Comparison of ENCODE assay signal across 8 cellular contexts in the genomic region with DNA sequence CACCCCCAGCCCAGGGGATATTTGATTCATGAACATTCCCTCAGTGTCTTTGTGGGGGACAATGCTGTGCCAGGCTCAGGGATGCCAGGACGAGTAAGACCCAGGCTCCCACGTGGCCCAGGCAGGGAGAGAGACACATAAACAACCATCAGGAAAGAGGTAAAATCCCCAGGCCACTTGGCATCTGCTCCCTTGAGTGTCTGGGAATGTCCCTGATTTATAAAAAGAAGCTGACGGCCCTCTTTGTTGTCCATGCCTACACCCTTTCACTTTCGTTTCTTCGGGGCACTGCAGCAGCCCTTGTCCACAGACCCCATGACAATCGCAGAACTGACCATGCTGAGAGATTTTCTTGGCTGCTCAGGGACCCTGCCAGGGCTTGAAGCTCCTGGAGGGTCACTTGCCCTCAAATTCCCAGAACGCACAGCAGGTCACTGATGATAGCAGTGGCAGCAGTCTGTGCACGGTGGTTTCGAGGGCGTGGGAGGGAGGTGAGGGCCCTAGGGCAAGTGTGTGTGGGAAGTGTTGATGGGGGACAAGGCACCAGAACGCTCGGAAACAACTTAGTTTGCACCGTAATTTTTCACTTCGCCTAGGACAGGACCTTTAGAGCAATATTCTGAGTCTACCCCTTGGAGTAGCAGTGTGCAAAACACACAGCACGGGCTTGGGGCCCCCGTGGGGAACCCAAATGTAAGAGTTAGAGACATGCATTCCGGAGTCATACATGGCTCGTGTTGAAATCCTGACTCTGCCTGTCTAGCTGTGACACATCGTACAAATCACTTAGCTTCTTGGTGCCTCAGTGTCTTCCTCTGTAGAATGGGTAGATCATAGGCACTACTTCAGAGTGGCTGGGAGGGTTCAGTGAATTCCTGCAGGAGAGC. TPM values are rescaled to one million over a fixed set of nuclear protein-coding genes. Genes with fewer than 3 reads are reported as not detected.
DNase-seq lines count a peak whose midpoint lies in the region; ATAC-seq, FAIRE-seq and TF ChIP-seq lines count a peak whose summit lies in the region.

No MANE protein-coding gene starts in this region.

- peak; percentile 86 for DNase-seq in activated effector memory CD4-positive, alpha-beta T cell treated with anti-CD3 and anti-CD28 coated beads, Interleukin-2, amount 50 U/mL, for 16 hours
- DNase-seq in activated effector memory CD4-positive, alpha-beta T cell treated with Interleukin-2 at 50 U/mL for 16 hours: no peak
- DNase-seq in activated CD4-positive, alpha-beta T cell treated with anti-CD3 and anti-CD28 coated beads, Interleukin-2, amount 50 U/mL, for 4 hours: peak; percentile 41 to 54
- peak; percentile 76 for DNase-seq in fibroblast of villous mesenchyme (ENCODE audit: low read depth)
- DNase-seq in sciatic nerve (ENCODE audit: low spot score): no peak
- DNase-seq in MG63: no peak
- no peak for DNase-seq in RCC 7860 (ENCODE audit: low spot score)

- ATAC-seq in HG03025 (IDR thresholded peaks at IDR 0.05; ENCODE audit: low FRiP score, unreplicated experiment) (peak; percentile 48), sciatic nerve (peak; percentile 62)

- no peak for TF ChIP-seq CTCF in fibroblast of villous mesenchyme (IDR thresholded peaks at IDR 0.05; ENCODE audit: insufficient read depth, low read depth, low read length)

- intact Hi-C loops in sciatic nerve (cut with DNase I): no loop called here

- H3K36me3 ChIP-seq in MG63: no peaks in the 10 kb centered on the region

- peak overlapping the region; percentile 52 for H3K4me3 ChIP-seq in fibroblast of villous mesenchyme (ENCODE audit: low read depth, low read length)
- no peak overlapping the region for H3K4me3 ChIP-seq in MG63

- no peak for FAIRE-seq in RCC 7860 (lab: Jason Lieb, UNC)

- H3K27me3 ChIP-seq in MG63: no peaks in the 10 kb centered on the region

- no peaks in the 10 kb centered on the region for H3K9me3 ChIP-seq in MG63

RNA-seq across cellular contexts. Expression of a gene that starts 4.7 kb away (rescaled TPM):
- total RNA-seq in fibroblast of villous mesenchyme (not detected in 2 replicates), sciatic nerve (4.3 TPM)
- total RNA-seq in MG63 (2014; rRNA removed; shearing (Covaris generic); ENCODE audit: low replicate concordance): not detected in 2 replicates

RNA-seq across cellular contexts. Expression of a gene that starts 17.0 kb away (rescaled TPM):
- total RNA-seq in fibroblast of villous mesenchyme: not detected in 2 replicates
- 2.6 TPM for total RNA-seq in sciatic nerve
- total RNA-seq in MG63 (2014; rRNA removed; shearing (Covaris generic); ENCODE audit: low replicate concordance): not detected in 2 replicates

RNA-seq across cellular contexts. Expression of a gene that starts 43.8 kb away (rescaled TPM):
- total RNA-seq in fibroblast of villous mesenchyme (35.4 and 67.8 TPM in 2 replicates), sciatic nerve (52.2 TPM)
- 8.3 and 33.8 TPM in 2 replicates for total RNA-seq in MG63 (2014; rRNA removed; shearing (Covaris generic); ENCODE audit: low replicate concordance)

Comparison
In these comparisons a context has a peak if more than half of its experiments do, and no peak if none do; other contexts are left out.
1. DNase-seq: peak in activated effector memory CD4-positive, alpha-beta T cell treated with anti-CD3 and anti-CD28 coated beads, Interleukin-2, amount 50 U/mL, for 16 hours (single experiment), activated CD4-positive, alpha-beta T cell treated with anti-CD3 and anti-CD28 coated beads, Interleukin-2, amount 50 U/mL, for 4 hours (2 of 2) and fibroblast of villous mesenchyme (single experiment); none in activated effector memory CD4-positive, alpha-beta T cell treated with Interleukin-2 at 50 U/mL for 16 hours (single experiment), sciatic nerve (single experiment), MG63 (single experiment) and RCC 7860 (single experiment).